ENCODE assay signal across 9 cellular contexts in genomic region chr11:8732276-8732675, GRCh38. TPM values are rescaled to one million over a fixed set of nuclear protein-coding genes. Genes with fewer than 3 reads are reported as not detected.
A peak's percentile ranks its signal among the peaks of the same experiment; 100 is the strongest.
DNase-seq lines count a peak whose midpoint lies in the region; ATAC-seq, FAIRE-seq and TF ChIP-seq lines count a peak whose summit lies in the region.
"Had no signal": no experiment of that assay in that cellular context is flagged by ENCODE, and none has a peak within 500 bp of the region (broad histone marks: within the 10 kb centered on the region; RNA-seq: fewer than 3 reads in every experiment).

No MANE protein-coding gene starts in this region.

- H3K27me3 Mint-ChIP-seq in astrocyte (ENCODE audit: low read depth, unreplicated experiment) = no peaks in the 10 kb centered on the region

- no peak overlapping the region for H3K27ac Mint-ChIP-seq in astrocyte (ENCODE audit: unreplicated experiment)

- H3K4me1 Mint-ChIP-seq in astrocyte (ENCODE audit: low read depth, unreplicated experiment) = peaks cover 43% of the 10 kb centered on the region

- H3K4me3 Mint-ChIP-seq in astrocyte (ENCODE audit: unreplicated experiment) = peak overlapping the region; percentile 61

- FAIRE-seq in astrocyte (lab: Jason Lieb, UNC) = no peak
- no peak for FAIRE-seq in H54 (lab: Jason Lieb, UNC)
- FAIRE-seq: H1 had no signal

- H3K9ac ChIP-seq in astrocyte (ENCODE audit: low read length) = no peak overlapping the region

- no peaks in the 10 kb centered on the region for H3K36me3 ChIP-seq in astrocyte (ENCODE audit: insufficient read depth, low read length)

- no peaks in the 10 kb centered on the region for H3K9me3 ChIP-seq in astrocyte (ENCODE audit: insufficient read depth, low read depth, low read length)

- peaks cover 49% of the 10 kb centered on the region for H3K4me1 ChIP-seq in astrocyte (ENCODE audit: insufficient read depth, low read length)

- no peaks in the 10 kb centered on the region for H3K27me3 ChIP-seq in astrocyte (ENCODE audit: insufficient read depth, low read length)

- no peak for TF ChIP-seq POLR2A in H54 (IDR thresholded peaks at IDR 0.05; ENCODE audit: low read depth, low read length)

- peaks cover 26% of the 10 kb centered on the region for H3K79me2 ChIP-seq in astrocyte (ENCODE audit: insufficient read depth, low read length)

- no peak overlapping the region for H3K27ac ChIP-seq in astrocyte (ENCODE audit: low read depth, low read length)

- H3K9me3 Mint-ChIP-seq in astrocyte (ENCODE audit: unreplicated experiment) = peaks cover under 1% of the 10 kb centered on the region

- TF ChIP-seq CTCF in astrocyte (IDR thresholded peaks at IDR 0.05; ENCODE audit: insufficient read depth, low read depth, low read length) = no peak

- H3K36me3 Mint-ChIP-seq in astrocyte (ENCODE audit: low read depth, unreplicated experiment) = peaks cover 44% of the 10 kb centered on the region

- H3K4me2 ChIP-seq in astrocyte (ENCODE audit: low read length) = peak overlapping the region; percentile 45

- ATAC-seq in GM18870 (IDR thresholded peaks at IDR 0.05; ENCODE audit: unreplicated experiment) = peak; percentile 73
- peak; percentile 87 for ATAC-seq in HG03064 (IDR thresholded peaks at IDR 0.05; ENCODE audit: low read depth, unreplicated experiment)

- H3K4me3 ChIP-seq in astrocyte (ENCODE audit: insufficient read depth, low read depth, low read length) = no peak overlapping the region

- H4K20me1 ChIP-seq in astrocyte (ENCODE audit: insufficient read depth, low read length) = peaks cover 54% of the 10 kb centered on the region

- no peak overlapping the region for H2AFZ ChIP-seq in astrocyte (ENCODE audit: low read depth, low read length)

- DNase-seq in astrocyte (ENCODE audit: low read depth) (no peak), renal cortical epithelial cell (ENCODE audit: low read depth) (peak; percentile 32), H54 (ENCODE audit: insufficient read length, low spot score) (no peak), cerebellar nuclear complex (lab: John Stamatoyannopoulos, UW) (no peak), NCI-H524 treated with DMSO at 0.1 percent for 48 hours (lab: John Stamatoyannopoulos, UW) (no peak), SW480 (ENCODE audit: low spot score) (no peak)

RNA-seq across cellular contexts. Expression of gene RPL27A, which starts 49.7 kb away (rescaled TPM):
- total RNA-seq in astrocyte = 573 and 682 TPM in 2 replicates
- 305 and 645 TPM in 2 replicates for total RNA-seq in renal cortical epithelial cell

RNA-seq across cellular contexts. Expression of gene TRIM66, which starts 49.8 kb away (rescaled TPM):
- total RNA-seq in astrocyte (7.3 and 8.8 TPM in 2 replicates), renal cortical epithelial cell (4.7 and 7.5 TPM in 2 replicates)
